Comparison of ENCODE assay signal across 1 cellular context in genomic region chr2:191036365-191036764, GRCh38.
TF ChIP-seq lines count a peak whose summit lies in the region.

No MANE protein-coding gene starts in this region.

TF ChIP-seq in IMR-90, 13 proteins besides CTCF, POLR2A, EP300 and RAD21:
- TF ChIP-seq USF2 (IDR thresholded peaks at IDR 0.05; ENCODE audit: low read depth, low read length) (no peak), RCOR1 (IDR thresholded peaks at IDR 0.05; ENCODE audit: insufficient replicate concordance, low read length) (no peak), CEBPB (IDR thresholded peaks at IDR 0.05; ENCODE audit: low read depth, low read length) (no peak), CHD1 (IDR thresholded peaks at IDR 0.05; ENCODE audit: low read depth, low read length) (no peak), FOS (IDR thresholded peaks at IDR 0.05; ENCODE audit: low read depth, low read length) (no peak), RFX5 (IDR thresholded peaks at IDR 0.05; ENCODE audit: low read depth, low read length) (no peak), ELK1 (IDR thresholded peaks at IDR 0.05; ENCODE audit: borderline replicate concordance, low read depth, low read length) (no peak), MXI1 (IDR thresholded peaks at IDR 0.05; ENCODE audit: borderline replicate concordance, low read depth, low read length) (no peak), NFE2L2 (IDR thresholded peaks at IDR 0.05; ENCODE audit: low read depth, low read length) (no peak), BHLHE40 (IDR thresholded peaks at IDR 0.05; ENCODE audit: low read depth, low read length) (no peak), MAFK (IDR thresholded peaks at IDR 0.05; ENCODE audit: low read depth, low read length) (no peak), MAZ (IDR thresholded peaks at IDR 0.05; ENCODE audit: borderline replicate concordance, low read depth, low read length) (no peak)
